ENCODE assay signal across 8 cellular contexts in genomic region chr4:172982151-172982590, GRCh38.
DNase-seq lines count a peak whose midpoint lies in the region; ATAC-seq, FAIRE-seq and TF ChIP-seq lines count a peak whose summit lies in the region.

No MANE protein-coding gene starts in this region.

- H3K4me3 Mint-ChIP-seq in astrocyte (ENCODE audit: unreplicated experiment), result no peak overlapping the region

- H3K9ac ChIP-seq in astrocyte (ENCODE audit: low read length) (peak overlapping the region; percentile 50), trophoblast cell (ENCODE audit: low read length) (no peak overlapping the region)

- no peak overlapping the region for H2BK120ac ChIP-seq in trophoblast cell (ENCODE audit: insufficient read depth, low read length, poor library complexity)

- peaks cover 4% of the 10 kb centered on the region for H3K9me3 Mint-ChIP-seq in astrocyte (ENCODE audit: unreplicated experiment)

- H3K4me3 ChIP-seq in astrocyte (ENCODE audit: insufficient read depth, low read depth, low read length) (no peak overlapping the region), trophoblast cell (ENCODE audit: low read depth, low read length) (no peak overlapping the region)

- no peak overlapping the region for H4K8ac ChIP-seq in trophoblast cell (ENCODE audit: low read depth, low read length)

- H3K4me1 Mint-ChIP-seq in astrocyte (ENCODE audit: low read depth, unreplicated experiment), result peaks cover 19% of the 10 kb centered on the region

- peak; percentile 82 for DNase-seq in astrocyte (ENCODE audit: low read depth)
- peak; percentile 48 to 69 for DNase-seq in trophoblast cell
- no peak for DNase-seq in activated gamma-delta T cell (lab: John Stamatoyannopoulos, UW)
- no peak for DNase-seq in SW 1271 (lab: John Stamatoyannopoulos, UW)
- DNase-seq in GM13976 (ENCODE audit: low spot score), result no peak

- FAIRE-seq in astrocyte (lab: Jason Lieb, UNC), result peak; percentile 17

- no peak overlapping the region for H4K91ac ChIP-seq in trophoblast cell (ENCODE audit: low read depth, low read length)

- H2AFZ ChIP-seq in astrocyte (ENCODE audit: low read depth, low read length) (peak overlapping the region; percentile 59), trophoblast cell (ENCODE audit: insufficient read depth, low read length, poor library complexity) (no peak overlapping the region)

- H3K27me3 Mint-ChIP-seq in astrocyte (ENCODE audit: low read depth, unreplicated experiment), result no peaks in the 10 kb centered on the region

- H3K4ac ChIP-seq in trophoblast cell (ENCODE audit: low read depth, low read length), result no peak overlapping the region

- H3K9me3 ChIP-seq in astrocyte (ENCODE audit: insufficient read depth, low read depth, low read length) (peaks cover 3% of the 10 kb centered on the region), trophoblast cell (ENCODE audit: insufficient read depth, low read depth, low read length) (no peaks in the 10 kb centered on the region)

- no CpG with 5 or more reads among the region's 2 CpGs for WGBS in trophoblast cell (ENCODE audit: extremely low coverage, insufficient coverage, insufficient read length)

- no peak overlapping the region for H2BK5ac ChIP-seq in trophoblast cell (ENCODE audit: low read depth, low read length, poor library complexity)

- H3K27ac ChIP-seq in astrocyte (ENCODE audit: low read depth, low read length), result peak overlapping the region; percentile 68
- H3K27ac ChIP-seq in trophoblast cell (ENCODE audit: low read depth, low read length), result no peak overlapping the region

- H3K18ac ChIP-seq in trophoblast cell (ENCODE audit: low read length), result no peak overlapping the region

- no peaks in the 10 kb centered on the region for H4K20me1 ChIP-seq in astrocyte (ENCODE audit: insufficient read depth, low read length)

- H3K27me3 ChIP-seq in astrocyte (ENCODE audit: insufficient read depth, low read length), result no peaks in the 10 kb centered on the region
- H3K27me3 ChIP-seq in trophoblast cell (ENCODE audit: insufficient read depth, low read length), result no peaks in the 10 kb centered on the region

- in situ Hi-C loops in GM13976 (cut with MboI; ENCODE audit: low sequenced_read_pairs, unreplicated experiment), result no loop called here

- ATAC-seq in GM18517 (IDR thresholded peaks at IDR 0.05; ENCODE audit: unreplicated experiment), result peak; percentile 39
- peak; percentile 72 for ATAC-seq in HG03378 (IDR thresholded peaks at IDR 0.05; ENCODE audit: unreplicated experiment)
- ATAC-seq in HG03025 (IDR thresholded peaks at IDR 0.05; ENCODE audit: low FRiP score, unreplicated experiment), result no peak

- no peaks in the 10 kb centered on the region for H3K79me2 ChIP-seq in astrocyte (ENCODE audit: insufficient read depth, low read length)
- no peaks in the 10 kb centered on the region for H3K79me2 ChIP-seq in trophoblast cell (ENCODE audit: control insufficient read depth, insufficient read depth, low read length, poor library complexity)

- no peaks in the 10 kb centered on the region for H3K36me3 Mint-ChIP-seq in astrocyte (ENCODE audit: low read depth, unreplicated experiment)

- no peak overlapping the region for H2BK12ac ChIP-seq in trophoblast cell (ENCODE audit: low read length)

- H3K23ac ChIP-seq in trophoblast cell (ENCODE audit: low read length), result no peak overlapping the region

- H3K14ac ChIP-seq in trophoblast cell (ENCODE audit: low read length), result no peak overlapping the region

- H2AK5ac ChIP-seq in trophoblast cell (ENCODE audit: low read length), result no peak overlapping the region

- no peak overlapping the region for H3K27ac Mint-ChIP-seq in astrocyte (ENCODE audit: unreplicated experiment)

- no peaks in the 10 kb centered on the region for H3K79me1 ChIP-seq in trophoblast cell (ENCODE audit: low read length)

- no peak overlapping the region for H4K12ac ChIP-seq in trophoblast cell (ENCODE audit: low read depth, low read length)

- TF ChIP-seq CTCF in astrocyte (IDR thresholded peaks at IDR 0.05; ENCODE audit: insufficient read depth, low read depth, low read length) (no peak), GM13976 (IDR thresholded peaks at IDR 0.05; ENCODE audit: borderline replicate concordance, control extremely low read depth, extremely low read depth, insufficient read depth, missing control alignments) (no peak)

- peak overlapping the region; percentile 52 for H3K4me2 ChIP-seq in astrocyte (ENCODE audit: low read length)
- H3K4me2 ChIP-seq in trophoblast cell (ENCODE audit: low read length), result no peak overlapping the region

- no peaks in the 10 kb centered on the region for H3K36me3 ChIP-seq in astrocyte (ENCODE audit: insufficient read depth, low read length)
- no peaks in the 10 kb centered on the region for H3K36me3 ChIP-seq in trophoblast cell (ENCODE audit: control insufficient read depth in 1 of 2, insufficient read depth in 2 of 2, low read length in 2 of 2)

- H3K4me1 ChIP-seq in astrocyte (ENCODE audit: insufficient read depth, low read length) (peaks cover 14% of the 10 kb centered on the region), trophoblast cell (ENCODE audit: control insufficient read depth in 1 of 2, insufficient read depth in 2 of 2, low read length in 2 of 2) (no peaks in the 10 kb centered on the region)

Comparison
In these comparisons a context has a peak if more than half of its experiments do, and no peak if none do; other contexts are left out.
1. DNase-seq: peak in astrocyte (single experiment) and trophoblast cell (2 of 2); none in activated gamma-delta T cell (single experiment), SW 1271 (0 of 2) and GM13976 (single experiment).